ENCODE assay signal across 10 cellular contexts in genomic region chr7:155296006-155296787, GRCh38. TPM values are rescaled to one million over a fixed set of nuclear protein-coding genes. Genes with fewer than 3 reads are reported as not detected.
DNase-seq lines count a peak whose midpoint lies in the region; ATAC-seq, FAIRE-seq and TF ChIP-seq lines count a peak whose summit lies in the region.
"Had no signal": no experiment of that assay in that cellular context is flagged by ENCODE, and none has a peak within 500 bp of the region (broad histone marks: within the 10 kb centered on the region; RNA-seq: fewer than 3 reads in every experiment).

No MANE protein-coding gene starts in this region.

- dilution Hi-C loops in keratinocyte (cut with MboI; ENCODE audit: extremely low pct_ligation_motif_present, low sequenced_read_pairs) = no loop called here

- TF ChIP-seq CTCF in keratinocyte (optimal IDR thresholded peaks at IDR 0.05 in 1 of 3, IDR thresholded peaks at IDR 0.05 in 1 of 3, conservative IDR thresholded peaks at IDR 0.05 in 1 of 3; ENCODE audit: extremely low read depth in 1 of 3, insufficient read depth in 2 of 3, low read length in 3 of 3) (no peak), testis (IDR thresholded peaks at IDR 0.05) (no peak)

- no peak for FAIRE-seq in keratinocyte (lab: Jason Lieb, UNC)
- FAIRE-seq: endometrium, G401.6 had no signal

- H3K4me1 ChIP-seq in keratinocyte (ENCODE audit: control insufficient read depth, extremely low read depth, insufficient read depth, low read length) (peaks cover 23% of the 10 kb centered on the region), testis (peaks cover 7% of the 10 kb centered on the region)

- H3K27ac ChIP-seq in keratinocyte (ENCODE audit: control insufficient read depth, insufficient read depth, low read length) = peak overlapping the region; percentile 79
- peak overlapping the region in 1 of 2 donors; percentile 96 for H3K27ac ChIP-seq in testis

- peak overlapping the region; percentile 77 to 82 for H3K4me3 Mint-ChIP-seq in activated T-cell treated with anti-CD3 and anti-CD28 coated beads, Interleukin-2, amount 50 U/mL, for 72 hours
- peak overlapping the region; percentile 84 for H3K4me3 Mint-ChIP-seq in activated naive CD8-positive, alpha-beta T cell treated with anti-CD3 and anti-CD28 coated beads for 36 hours

- H3K4me3 ChIP-seq in keratinocyte (ENCODE audit: control insufficient read depth in 2 of 3, extremely low read depth in 1 of 3, insufficient read depth in 2 of 3, low read depth in 1 of 3, low read length in 3 of 3) (peak overlapping the region in 1 of 3 experiments; percentile 66), testis (peak overlapping the region; percentile 79 to 90)

- H3K27me3 Mint-ChIP-seq in activated T-cell treated with anti-CD3 and anti-CD28 coated beads, Interleukin-2, amount 50 U/mL, for 72 hours (ENCODE audit: low read depth) = no peaks in the 10 kb centered on the region
- no peaks in the 10 kb centered on the region for H3K27me3 Mint-ChIP-seq in activated naive CD8-positive, alpha-beta T cell treated with anti-CD3 and anti-CD28 coated beads for 36 hours

- peaks cover 11 to 12% of the 10 kb centered on the region in 2 donors for H3K36me3 Mint-ChIP-seq in activated T-cell treated with anti-CD3 and anti-CD28 coated beads, Interleukin-2, amount 50 U/mL, for 72 hours (ENCODE audit: insufficient read depth in 2 of 2)
- peaks cover 24% of the 10 kb centered on the region for H3K36me3 Mint-ChIP-seq in activated naive CD8-positive, alpha-beta T cell treated with anti-CD3 and anti-CD28 coated beads for 36 hours

- H3K36me3 ChIP-seq in keratinocyte (ENCODE audit: control insufficient read depth in 2 of 2, extremely low read depth in 1 of 2, insufficient read depth in 2 of 2, low read length in 2 of 2) (peaks cover 7 to 11% of the 10 kb centered on the region in 2 experiments), testis (ENCODE audit: low read depth, missing control alignments) (no peaks in the 10 kb centered on the region)

- peaks cover 60% of the 10 kb centered on the region for H3K4me1 Mint-ChIP-seq in activated T-cell treated with anti-CD3 and anti-CD28 coated beads, Interleukin-2, amount 50 U/mL, for 72 hours (ENCODE audit: low read depth)
- peaks cover 29% of the 10 kb centered on the region for H3K4me1 Mint-ChIP-seq in activated naive CD8-positive, alpha-beta T cell treated with anti-CD3 and anti-CD28 coated beads for 36 hours

- 44 to 64% methylated on average over 18 of the region's 18 CpGs for WGBS in testis, 2 donors

- no peaks in the 10 kb centered on the region for H3K9me3 Mint-ChIP-seq in activated T-cell treated with anti-CD3 and anti-CD28 coated beads, Interleukin-2, amount 50 U/mL, for 72 hours
- no peaks in the 10 kb centered on the region for H3K9me3 Mint-ChIP-seq in activated naive CD8-positive, alpha-beta T cell treated with anti-CD3 and anti-CD28 coated beads for 36 hours

- H3K27me3 ChIP-seq in keratinocyte (ENCODE audit: control insufficient read depth, extremely low read depth, insufficient read depth, low read length) (no peaks in the 10 kb centered on the region), testis (no peaks in the 10 kb centered on the region)

- no peak overlapping the region for H2AFZ ChIP-seq in keratinocyte (ENCODE audit: control insufficient read depth, low read length)

- peaks cover 31% of the 10 kb centered on the region for H3K79me2 ChIP-seq in keratinocyte (ENCODE audit: control insufficient read depth, insufficient read depth, low read length)

- H3K27ac Mint-ChIP-seq in activated T-cell treated with anti-CD3 and anti-CD28 coated beads, Interleukin-2, amount 50 U/mL, for 72 hours = peak overlapping the region; percentile 73
- H3K27ac Mint-ChIP-seq in activated naive CD8-positive, alpha-beta T cell treated with anti-CD3 and anti-CD28 coated beads for 36 hours = peak overlapping the region; percentile 92

- DNase-seq in activated T-cell treated with anti-CD3 and anti-CD28 coated beads, Interleukin-2, amount 50 U/mL, for 72 hours = no peak
- DNase-seq in activated T-cell treated with anti-CD3 and anti-CD28 coated beads, Interleukin-2, amount 50 U/mL, for 1 hour = no peak
- no peak for DNase-seq in activated naive CD8-positive, alpha-beta T cell treated with anti-CD3 and anti-CD28 coated beads for 36 hours
- DNase-seq in keratinocyte (ENCODE audit: low read depth, low spot score) (no peak), testis (no peak), SKM-1 (lab: John Stamatoyannopoulos, UW; ENCODE audit: unreplicated experiment) (no peak), midbrain (lab: John Stamatoyannopoulos, UW) (no peak)
- DNase-seq in activated CD4-positive, CD25-positive, alpha-beta regulatory T cell (lab: John Stamatoyannopoulos, UW) = no peak

- no peak for ATAC-seq in activated T-cell treated with anti-CD3 and anti-CD28 coated beads, Interleukin-2, amount 50 U/mL, for 72 hours (replicated peaks in 1 of 2)

- H3K9me1 ChIP-seq in keratinocyte (ENCODE audit: control insufficient read depth, extremely low read depth, insufficient read depth, low read length) = peaks cover 3% of the 10 kb centered on the region

- H3K9me3 ChIP-seq in keratinocyte (ENCODE audit: control insufficient read depth, low read depth, low read length) (no peaks in the 10 kb centered on the region), testis (no peaks in the 10 kb centered on the region)

- peak overlapping the region; percentile 79 for H3K4me2 ChIP-seq in keratinocyte (ENCODE audit: control insufficient read depth, extremely low read depth, insufficient read depth, low read depth, low read length)

- intact Hi-C loops in testis (cut with DNase I; ENCODE audit: low total_unique reads) = no loop called here

- TF ChIP-seq POLR2A in testis (IDR thresholded peaks at IDR 0.05) = no peak

- H4K20me1 ChIP-seq in keratinocyte (ENCODE audit: control insufficient read depth, extremely low read depth, insufficient read depth, low read length) = peaks cover 20% of the 10 kb centered on the region

- peak overlapping the region; percentile 80 for H3K9ac ChIP-seq in keratinocyte (ENCODE audit: control insufficient read depth, extremely low read depth, insufficient read depth, low read length)

RNA-seq across cellular contexts. Expression of gene INSIG1, which starts 1.5 kb away (rescaled TPM):
- total RNA-seq in activated T-cell treated with anti-CD3 and anti-CD28 coated beads, Interleukin-2, amount 50 U/mL, for 72 hours = 10 to 100 TPM; 36.5 to 46.6 TPM
- total RNA-seq in activated naive CD8-positive, alpha-beta T cell treated with anti-CD3 and anti-CD28 coated beads for 36 hours = 10 to 100 TPM; 52.5 to 53.4 TPM
- polyA plus RNA-seq in keratinocyte (62.2 to 115 TPM (median 104 TPM) in 3 replicates), testis (ENCODE audit: insufficient read depth, low read depth, low replicate concordance) (52.7 TPM)
- 45.2 TPM for polyA plus RNA-seq in keratinocyte (2011; ENCODE audit: low read depth)
- polyA plus RNA-seq in keratinocyte (2011; cell fraction: cytosol; rRNA removed) = 56.1 and 81.7 TPM in 2 replicates
- polyA plus RNA-seq in keratinocyte (2011; cell fraction: nucleus; rRNA removed) = 98.9 and 108 TPM in 2 replicates
- polyA plus RNA-seq in keratinocyte (2012; ENCODE audit: low replicate concordance) = 40.6 and 90.7 TPM in 2 replicates
- polyA minus RNA-seq in keratinocyte = 68.5 to 127 TPM (median 102 TPM) in 3 replicates
- polyA minus RNA-seq in keratinocyte (2011; cell fraction: cytosol; rRNA and poly(A)+ RNA removed) = 89.0 TPM
- 118 and 127 TPM in 2 replicates for polyA minus RNA-seq in keratinocyte (2011; cell fraction: nucleus; rRNA and poly(A)+ RNA removed)
- 100 to 1,000 TPM in 1 of 2 donors, 10 to 100 TPM in 1; 89.7 to 118 TPM for total RNA-seq in testis
